In genomic region chr1:36088577-36089392, GRCh38 we compare ENCODE assay signal across 8 cellular contexts. TPM values are rescaled to one million over a fixed set of nuclear protein-coding genes. Genes with fewer than 3 reads are reported as not detected.
DNase-seq lines count a peak whose midpoint lies in the region; ATAC-seq, FAIRE-seq and TF ChIP-seq lines count a peak whose summit lies in the region.

Gene ADPRS, plus strand, starts transcription at chr1:36088892. Its CDS starts 13 bp downstream, at chr1:36088905.

- H2AFZ ChIP-seq in H1 (ENCODE audit: low read length) = peak within 1 kb of the TSS; percentile 55; the same call in 1 of the 2 replicates

- peaks cover 30% of the 10 kb centered on the region for H3K36me3 Mint-ChIP-seq in Calu3 (ENCODE audit: insufficient read depth, unreplicated experiment)

- no peak within 1 kb of the TSS for H2AK5ac ChIP-seq in H1 (ENCODE audit: low read depth, low read length)
- H2AK5ac ChIP-seq in mesendoderm (ENCODE audit: low read length) = no peak within 1 kb of the TSS

- no TSS peak for BruUV-seq in Calu3 (replicated peaks; lab: Mats Ljungman, UMichigan)

- FAIRE-seq in HTR-8/SVneo (lab: Jason Lieb, UNC) (peak; percentile 65), H1 (lab: Jason Lieb, UNC) (no peak)

- H3K4me3 ChIP-seq in H1 (ENCODE audit: extremely low read depth in 1 of 4, insufficient read depth in 2 of 4, low read depth in 3 of 4, low read length in 4 of 4) (peak within 1 kb of the TSS; percentile 70 to 94 (median 81)), mesendoderm (ENCODE audit: low read length) (peak within 1 kb of the TSS; percentile 95)

- H4K8ac ChIP-seq in H1 (ENCODE audit: extremely low read depth, insufficient read depth, low read length) (peak within 1 kb of the TSS; percentile 93; the same call in 1 of the 2 replicates), mesendoderm (ENCODE audit: low read depth, low read length) (peak within 1 kb of the TSS; percentile 59)

- H3K4me1 ChIP-seq in H1 (replicated peaks in 1 of 4; ENCODE audit: control insufficient read depth in 3 of 4, insufficient read depth in 4 of 4, low read length in 3 of 4) (peaks cover 0 to 18% (median 12%) of the 10 kb centered on the region in 4 experiments; a peak in 5 of 7 replicates), mesendoderm (ENCODE audit: control insufficient read depth, low read depth, low read length) (peaks cover 5% of the 10 kb centered on the region)

- H2BK120ac ChIP-seq in H1 (replicated peaks; ENCODE audit: low read depth, low read length) = no peak within 1 kb of the TSS
- no peak within 1 kb of the TSS for H2BK120ac ChIP-seq in mesendoderm (ENCODE audit: low read depth, low read length)

- H3K18ac ChIP-seq in H1 (ENCODE audit: extremely low read depth, low read length) (peak within 1 kb of the TSS; percentile 60), mesendoderm (ENCODE audit: low read length) (peak within 1 kb of the TSS; percentile 15)

- H3K4me2 ChIP-seq in H1 (ENCODE audit: insufficient read depth in 1 of 2, low read depth in 2 of 2, low read length in 2 of 2) (peak within 1 kb of the TSS; percentile 92 to 94), mesendoderm (ENCODE audit: low read length) (peak within 1 kb of the TSS; percentile 92)

- H3K56ac ChIP-seq in H1 (replicated peaks; ENCODE audit: insufficient read length, low read depth, low read length) (peak within 1 kb of the TSS; percentile 62), mesendoderm (ENCODE audit: low read length) (peak within 1 kb of the TSS; percentile 96)

- DNase-seq in Calu3 (peak; percentile 91), HTR-8/SVneo (ENCODE audit: insufficient read length, low spot score) (peak; percentile 84), NOMO-1 treated with dmso at 0.1 percent for 144 hours (lab: John Stamatoyannopoulos, UW; ENCODE audit: unreplicated experiment) (peak; percentile 92), H1 (ENCODE audit: low read depth in 1 of 2, low spot score in 2 of 2) (peak; percentile 70 to 96), mesendoderm (peak; percentile 93)
- peak; percentile 85 to 87 (median 86) for DNase-seq in activated CD8-positive, alpha-beta memory T cell treated with anti-CD3 and anti-CD28 coated beads for 48 hours (ENCODE audit: low read depth in 2 of 3, low spot score in 2 of 3)
- DNase-seq in stimulated activated CD8-positive, alpha-beta memory T cell treated with anti-CD3 and anti-CD28 coated beads, Interleukin-12 subunit alpha, Interleukin-12 subunit beta, amount 100 ng/mL, for 4 hours (ENCODE audit: low read depth) = peak; percentile 84

- intact Hi-C loops in Calu3 (cut with micrococcal nuclease; ENCODE audit: unreplicated experiment) = no loop called here

- peaks cover 14 to 28% (median 24%) of the 10 kb centered on the region in 4 experiments for H3K36me3 ChIP-seq in H1 (ENCODE audit: control insufficient read depth in 2 of 4, insufficient read depth in 4 of 4, low read length in 3 of 4)
- peaks cover 14% of the 10 kb centered on the region for H3K36me3 ChIP-seq in mesendoderm (ENCODE audit: control insufficient read depth, insufficient read depth, low read length)

- no peaks in the 10 kb centered on the region for H3K9me3 ChIP-seq in H1 (ENCODE audit: insufficient read depth in 2 of 2, low read depth in 1 of 2, low read length in 1 of 2)

- CTCF ChIA-PET in Calu3 (lab: Charles Lee) = interaction anchor here (0.8 kb wide), 1 partner anchor 9 kb away, joined by 3 read pairs; no protein-coding TSS in a partner anchor
- CTCF ChIA-PET in H1 (lab: Charles Lee; ENCODE audit: partially characterized antibody) = interaction anchor here (1.2 to 32.6 kb wide), 5 partner anchors 8 to 254 kb away, joined by 3 to 738 read pairs (median 4); partner anchors contain the start of gene TRAPPC3

- H3K14ac ChIP-seq in H1 (ENCODE audit: insufficient read length) = no peak within 1 kb of the TSS

- POLR2A ChIA-PET in H1 (lab: Charles Lee; ENCODE audit: partially characterized antibody) = interaction anchor here (1.4 kb wide), 1 partner anchor 8 kb away, joined by 5 read pairs; no protein-coding TSS in a partner anchor

- peak; percentile 30 to 59; a peak in 3 of 4 replicates for TF ChIP-seq RAD21 in H1 (IDR thresholded peaks at IDR 0.05 in 1 of 2, conservative IDR thresholded peaks at IDR 0.05 in 1 of 2; ENCODE audit: low read depth in 2 of 2, low read length in 2 of 2)

- no peaks in the 10 kb centered on the region for H3K9me3 Mint-ChIP-seq in Calu3 (ENCODE audit: low read depth, unreplicated experiment)

- peaks cover 9% of the 10 kb centered on the region for H3K4me1 Mint-ChIP-seq in Calu3 (ENCODE audit: low read depth, unreplicated experiment)

- peaks cover 12% of the 10 kb centered on the region; the same call in 1 of the 2 replicates for H3K23me2 ChIP-seq in H1 (ENCODE audit: low read depth, low read length)

- H2BK5ac ChIP-seq in H1 (ENCODE audit: low read depth, low read length) (peak within 1 kb of the TSS; percentile 90; the same call in 1 of the 2 replicates), mesendoderm (ENCODE audit: low read length) (no peak within 1 kb of the TSS)

- peak in 1 of 2 experiments; percentile 81; a peak in 1 of 3 replicates for TF ChIP-seq EP300 in H1 (IDR thresholded peaks at IDR 0.05; ENCODE audit: borderline replicate concordance in 1 of 2, low read depth in 2 of 2, low read length in 2 of 2)

- peak; percentile 59 for ATAC-seq in GM21367 (IDR thresholded peaks at IDR 0.05; ENCODE audit: unreplicated experiment)

- H2BK20ac ChIP-seq in H1 (ENCODE audit: low read length) = no peak within 1 kb of the TSS

- H3K79me2 ChIP-seq in H1 (ENCODE audit: control insufficient read depth in 1 of 2, insufficient read depth in 2 of 2, low read length in 2 of 2) = peaks cover 0 to 15% of the 10 kb centered on the region in 2 experiments; a peak in 2 of 4 replicates
- peaks cover 7% of the 10 kb centered on the region for H3K79me2 ChIP-seq in mesendoderm (ENCODE audit: control insufficient read depth, insufficient read depth, low read length)

- H3K9ac ChIP-seq in H1 (replicated peaks in 1 of 4; ENCODE audit: extremely low read depth in 1 of 4, low read depth in 3 of 4, low read length in 3 of 4) (peak within 1 kb of the TSS; percentile 76 to 91 (median 82)), mesendoderm (ENCODE audit: low read length) (peak within 1 kb of the TSS; percentile 89)

- 3% methylated on average over 55 of the region's 84 CpGs; no CpG with 5 or more reads in 1 of the 2 experiments for WGBS in H1 (ENCODE audit: extremely low coverage in 1 of 2, insufficient coverage in 1 of 2, insufficient read length in 1 of 2, insufficient replicate concordance in 2 of 2, low coverage in 1 of 2, low lambda C conversion rate in 2 of 2, missing lambda C conversion rate in 1 of 2), 2 experiments
- no CpG with 5 or more reads among the region's 84 CpGs for WGBS in mesendoderm (ENCODE audit: extremely low coverage, insufficient coverage, low lambda C conversion rate)

- H3K4ac ChIP-seq in H1 (replicated peaks; ENCODE audit: insufficient read length, low read depth, low read length) = no peak within 1 kb of the TSS
- H3K4ac ChIP-seq in mesendoderm (ENCODE audit: low read depth, low read length) = no peak within 1 kb of the TSS

- peak within 1 kb of the TSS; percentile 27; the same call in 1 of the 2 replicates for H2BK12ac ChIP-seq in H1 (ENCODE audit: low read depth, low read length)

- TF ChIP-seq CTCF in Calu3 (IDR thresholded peaks at IDR 0.05; ENCODE audit: unreplicated experiment) (peak; percentile 97), H1 (IDR thresholded peaks at IDR 0.05; ENCODE audit: control extremely low read depth in 1 of 3, insufficient read depth in 1 of 3, low read depth in 1 of 3, low read length in 3 of 3) (peak in 2 of 3 experiments; percentile 96 to 98; a peak in 3 of 4 replicates)

- H3K23ac ChIP-seq in H1 (ENCODE audit: insufficient read length) = no peak within 1 kb of the TSS
- peak within 1 kb of the TSS; percentile 66 for H3K23ac ChIP-seq in mesendoderm (ENCODE audit: low read length)

- H4K91ac ChIP-seq in H1 (replicated peaks; ENCODE audit: insufficient read length, low read length) = peak within 1 kb of the TSS; percentile 82

- no peaks in the 10 kb centered on the region for H3K27me3 Mint-ChIP-seq in Calu3 (ENCODE audit: unreplicated experiment)

- peak within 1 kb of the TSS; percentile 85 for H3K27ac Mint-ChIP-seq in Calu3 (ENCODE audit: unreplicated experiment)

- peak within 1 kb of the TSS; percentile 89 for H3K4me3 Mint-ChIP-seq in Calu3 (ENCODE audit: low read depth, unreplicated experiment)

- H3K79me1 ChIP-seq in H1 (ENCODE audit: low read depth, low read length) (peaks cover 5% of the 10 kb centered on the region; the same call in 1 of the 2 replicates), mesendoderm (ENCODE audit: low read length) (peaks cover 11% of the 10 kb centered on the region)

- H4K5ac ChIP-seq in H1 (ENCODE audit: insufficient read length, low read depth, low read length) (peak within 1 kb of the TSS; percentile 93), mesendoderm (ENCODE audit: low read length) (peak within 1 kb of the TSS; percentile 87)

- H3K27ac ChIP-seq in H1 (ENCODE audit: low read depth, low read length) (peak within 1 kb of the TSS; percentile 36; the same call in 1 of the 2 replicates), mesendoderm (ENCODE audit: low read depth, low read length) (no peak within 1 kb of the TSS)

- peaks cover 0 to 3% (median 0%) of the 10 kb centered on the region in 4 experiments; a peak in 2 of 7 replicates for H3K27me3 ChIP-seq in H1 (replicated peaks in 1 of 4; ENCODE audit: control insufficient read depth in 3 of 4, extremely low read depth in 1 of 4, insufficient read depth in 3 of 4, low read length in 3 of 4)
- no peaks in the 10 kb centered on the region for H3K27me3 ChIP-seq in mesendoderm (ENCODE audit: insufficient read depth, low read length, poor library complexity)

- H2BK15ac ChIP-seq in H1 (ENCODE audit: low read length) (peak within 1 kb of the TSS; percentile 88; the same call in 1 of the 2 replicates), mesendoderm (replicated peaks; ENCODE audit: low read depth) (no peak within 1 kb of the TSS)

- peaks cover 0 to 10% of the 10 kb centered on the region in 2 experiments for H4K20me1 ChIP-seq in H1 (replicated peaks in 1 of 2; ENCODE audit: control insufficient read depth in 1 of 2, insufficient read depth in 2 of 2, low read length in 2 of 2)

- TF ChIP-seq POLR2A in H1 (IDR thresholded peaks at IDR 0.05; ENCODE audit: control extremely low read depth in 1 of 2, low read depth in 2 of 2, low read length in 2 of 2) = peak in 1 of 2 experiments; percentile 98; a peak in 2 of 3 replicates

TF ChIP-seq in H1, 55 proteins besides CTCF, POLR2A, EP300 and RAD21 (continues in another document):
- TF ChIP-seq SP2 (IDR thresholded peaks at IDR 0.05; ENCODE audit: low read length) = peak; percentile 98

RNA-seq across cellular contexts. Expression of gene ADPRS, which starts in this region (rescaled TPM):
- 26.5 and 32.8 TPM in 2 replicates for total RNA-seq in Calu3 (2022)
- 22.9 and 23.9 TPM in 2 replicates for total RNA-seq in H1 (2021; fragmentation: NEBNext Ultra II Directional; extraction: Animal tissue kit (Norgen Biotek cat#: 25700))
- polyA plus RNA-seq in H1 (2011; rRNA removed) = 38.1 and 39.4 TPM in 2 replicates
- polyA plus RNA-seq in H1 (2011; cell fraction: cytosol; rRNA removed) = 38.4 TPM
- 28.3 TPM for polyA plus RNA-seq in H1 (2011; cell fraction: nucleus; rRNA removed)
- polyA plus RNA-seq in H1 (2012, experiment 1 of 2) = 21.8 to 29.1 TPM (median 27.6 TPM) in 4 replicates
- 30.5 TPM for polyA plus RNA-seq in H1 (2012, experiment 2 of 2)
- 13.3 TPM for polyA plus RNA-seq in H1 (2013, experiment 1 of 2)
- 13.4 TPM for polyA plus RNA-seq in H1 (2013, experiment 2 of 2)
- 19.9 and 22.5 TPM in 2 replicates for polyA minus RNA-seq in H1 (2011; rRNA and poly(A)+ RNA removed)
- 10.1 TPM for polyA minus RNA-seq in H1 (2011; cell fraction: cytosol; rRNA and poly(A)+ RNA removed)
- polyA minus RNA-seq in H1 (2011; cell fraction: nucleus; rRNA and poly(A)+ RNA removed) = 8.7 TPM
- polyA plus RNA-seq in mesendoderm (2013, experiment 1 of 2) = 16.8 TPM
- 16.1 TPM for polyA plus RNA-seq in mesendoderm (2013, experiment 2 of 2)
